In genomic region chr10:89670926-89671325, GRCh38 we compare ENCODE assay signal across 1 cellular context.
TF ChIP-seq lines count a peak whose summit lies in the region.

No MANE protein-coding gene starts in this region.

TF ChIP-seq in IMR-90, 13 proteins besides CTCF, POLR2A, EP300 and RAD21:
- TF ChIP-seq FOS (IDR thresholded peaks at IDR 0.05; ENCODE audit: low read depth, low read length) (no peak), RCOR1 (IDR thresholded peaks at IDR 0.05; ENCODE audit: insufficient replicate concordance, low read length) (no peak), BHLHE40 (IDR thresholded peaks at IDR 0.05; ENCODE audit: low read depth, low read length) (no peak), MXI1 (IDR thresholded peaks at IDR 0.05; ENCODE audit: borderline replicate concordance, low read depth, low read length) (no peak), USF2 (IDR thresholded peaks at IDR 0.05; ENCODE audit: low read depth, low read length) (no peak), RFX5 (IDR thresholded peaks at IDR 0.05; ENCODE audit: low read depth, low read length) (no peak), NFE2L2 (IDR thresholded peaks at IDR 0.05; ENCODE audit: low read depth, low read length) (no peak), MAFK (IDR thresholded peaks at IDR 0.05; ENCODE audit: low read depth, low read length) (no peak), CHD1 (IDR thresholded peaks at IDR 0.05; ENCODE audit: low read depth, low read length) (no peak), SMC3 (IDR thresholded peaks at IDR 0.05; ENCODE audit: low read depth, low read length) (no peak)
- TF ChIP-seq, protein P1, sequence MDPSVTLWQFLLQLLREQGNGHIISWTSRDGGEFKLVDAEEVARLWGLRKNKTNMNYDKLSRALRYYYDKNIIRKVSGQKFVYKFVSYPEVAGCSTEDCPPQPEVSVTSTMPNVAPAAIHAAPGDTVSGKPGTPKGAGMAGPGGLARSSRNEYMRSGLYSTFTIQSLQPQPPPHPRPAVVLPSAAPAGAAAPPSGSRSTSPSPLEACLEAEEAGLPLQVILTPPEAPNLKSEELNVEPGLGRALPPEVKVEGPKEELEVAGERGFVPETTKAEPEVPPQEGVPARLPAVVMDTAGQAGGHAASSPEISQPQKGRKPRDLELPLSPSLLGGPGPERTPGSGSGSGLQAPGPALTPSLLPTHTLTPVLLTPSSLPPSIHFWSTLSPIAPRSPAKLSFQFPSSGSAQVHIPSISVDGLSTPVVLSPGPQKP (IDR thresholded peaks at IDR 0.05; ENCODE audit: borderline replicate concordance, low read depth, low read length), result no peak
TF ChIP-seq in IMR-90: peak in this region for 0.
